ENCODE assay signal across 25 cellular contexts in genomic region chr4:95158626-95159025, GRCh38.
"Had no signal": no experiment of that assay in that cellular context is flagged by ENCODE, and none has a peak within 500 bp of the region (broad histone marks: within the 10 kb centered on the region; RNA-seq: fewer than 3 reads in every experiment).

No MANE protein-coding gene starts in this region.

- H3K4me3 Mint-ChIP-seq: activated B cell treated with CpG ODN at 0.5 μM for 24 hours; activated T-cell treated with anti-CD3 and anti-CD28 coated beads, Interleukin-2, amount 50 U/mL, for 72 hours; memory B cell; neural crest cell had no signal

- ATAC-seq: activated naive CD4-positive, alpha-beta T cell treated with anti-CD3 and anti-CD28 coated beads, Interleukin-2, amount 50 U/mL, for 72 hours; activated T-cell treated with anti-CD3 and anti-CD28 coated beads, Interleukin-2, amount 50 U/mL, for 72 hours; gastroesophageal sphincter; naive thymus-derived CD4-positive, alpha-beta T cell; right cardiac atrium; upper lobe of right lung had no signal

- H3K4me1 ChIP-seq: adrenal gland, colonic mucosa, gastroesophageal sphincter, tibial artery, upper lobe of right lung had no signal

- DNase-seq: activated B cell treated with CpG ODN at 0.5 μM for 24 hours; activated naive CD4-positive, alpha-beta T cell; activated T-cell treated with anti-CD3 and anti-CD28 coated beads for 4 hours; activated T-cell treated with anti-CD3 and anti-CD28 coated beads, Interleukin-2, amount 50 U/mL, for 72 hours; adrenal gland; central memory CD4-positive, alpha-beta T cell; colonic mucosa; effector memory CD4-positive, alpha-beta T cell; erythroblast; midbrain; naive thymus-derived CD4-positive, alpha-beta T cell; posterior cingulate gyrus; right cardiac atrium; spleen; stimulated activated CD4-positive, alpha-beta T cell treated with anti-CD3 and anti-CD28 coated beads, Interleukin-2, amount 100 ng/mL, for 48 hours; stimulated activated naive CD4-positive, alpha-beta T cell treated with Interleukin-2 at 50 U/mL for 16 hours; tibial artery; upper lobe of right lung had no signal

- H3K9me3 Mint-ChIP-seq: activated B cell treated with CpG ODN at 0.5 μM for 24 hours; activated naive CD4-positive, alpha-beta T cell treated with anti-CD3 and anti-CD28 coated beads, Interleukin-2, amount 50 U/mL, for 72 hours; activated T-cell treated with anti-CD3 and anti-CD28 coated beads, Interleukin-2, amount 50 U/mL, for 72 hours; memory B cell; naive thymus-derived CD4-positive, alpha-beta T cell; neural crest cell had no signal

- FAIRE-seq: astrocyte, keratinocyte had no signal

- H3K4me2 ChIP-seq: hepatocyte had no signal

- H2AFZ ChIP-seq: hepatocyte had no signal

- H3K79me2 ChIP-seq: hepatocyte had no signal

- H3K36me3 ChIP-seq: adrenal gland, colonic mucosa, spleen, tibial artery, upper lobe of right lung had no signal

- H3K27me3 Mint-ChIP-seq: activated B cell treated with CpG ODN at 0.5 μM for 24 hours had no signal

- H3K27ac Mint-ChIP-seq: activated B cell treated with CpG ODN at 0.5 μM for 24 hours; activated naive CD4-positive, alpha-beta T cell treated with anti-CD3 and anti-CD28 coated beads, Interleukin-2, amount 50 U/mL, for 72 hours; memory B cell had no signal

- H3K9me3 ChIP-seq: adrenal gland, colonic mucosa, gastroesophageal sphincter, spleen, tibial artery, upper lobe of right lung had no signal

- H3K4me1 Mint-ChIP-seq: memory B cell had no signal

- H3K27ac ChIP-seq: adrenal gland, colonic mucosa, gastroesophageal sphincter, hepatocyte, spleen, tibial artery, upper lobe of right lung had no signal

- H3K4me3 ChIP-seq: adrenal gland, colonic mucosa, gastroesophageal sphincter, hepatocyte, spleen, tibial artery, upper lobe of right lung had no signal

- H3K36me3 Mint-ChIP-seq: activated naive CD4-positive, alpha-beta T cell treated with anti-CD3 and anti-CD28 coated beads, Interleukin-2, amount 50 U/mL, for 72 hours; memory B cell had no signal

- H3K27me3 ChIP-seq: adrenal gland, colonic mucosa, gastroesophageal sphincter, hepatocyte, spleen, tibial artery, upper lobe of right lung had no signal
